ENCODE assay signal across 19 cellular contexts in the genomic region with DNA sequence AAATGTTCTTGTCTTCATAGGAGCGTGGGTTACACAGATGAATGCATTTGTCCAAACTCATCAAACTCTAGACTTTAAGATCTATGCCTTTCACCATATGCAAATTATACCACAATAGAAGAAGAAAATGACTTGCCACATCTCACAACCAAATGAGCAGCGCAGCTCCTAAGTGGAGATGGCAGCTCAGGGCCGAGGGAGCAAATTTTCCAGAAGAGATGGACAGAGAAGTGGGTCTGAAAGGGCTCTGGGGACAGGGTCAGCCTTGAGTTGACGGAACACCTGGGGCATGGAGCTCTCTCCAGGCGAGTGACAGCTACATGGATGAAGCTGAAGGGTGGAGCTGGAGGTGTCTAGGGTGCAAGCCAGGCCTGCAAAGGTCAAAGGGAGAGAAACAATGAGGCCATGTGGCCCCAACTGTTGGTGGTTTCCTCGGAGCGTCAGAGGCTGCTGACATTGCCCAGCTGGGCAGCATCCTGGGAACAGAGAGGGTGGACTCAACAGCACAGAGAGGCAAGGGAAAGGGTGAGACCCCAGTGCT.
DNase-seq lines count a peak whose midpoint lies in the region; ATAC-seq, FAIRE-seq and TF ChIP-seq lines count a peak whose summit lies in the region.
"Had no signal": no experiment of that assay in that cellular context is flagged by ENCODE, and none has a peak within 500 bp of the region (broad histone marks: within the 10 kb centered on the region; RNA-seq: fewer than 3 reads in every experiment).

No MANE protein-coding gene starts in this region.

- no peaks in the 10 kb centered on the region for H3K4me1 Mint-ChIP-seq in CD8-positive, alpha-beta T cell (ENCODE audit: low read depth)
- peaks cover 5% of the 10 kb centered on the region for H3K4me1 Mint-ChIP-seq in neural progenitor cell

- no peak for TF ChIP-seq POLR2A in sigmoid colon (IDR thresholded peaks at IDR 0.05)

- no peak overlapping the region for H2AFZ ChIP-seq in neural progenitor cell (replicated peaks)

- no peaks in the 10 kb centered on the region for H3K27me3 ChIP-seq in CD8-positive, alpha-beta T cell (ENCODE audit: insufficient read depth, low read length)
- H3K27me3 ChIP-seq in neural progenitor cell, result no peaks in the 10 kb centered on the region
- no peaks in the 10 kb centered on the region for H3K27me3 ChIP-seq in sigmoid colon
- H3K27me3 ChIP-seq: esophagus squamous epithelium had no signal

- no peaks in the 10 kb centered on the region for H3K27me3 Mint-ChIP-seq in CD8-positive, alpha-beta T cell (ENCODE audit: low read depth)
- no peaks in the 10 kb centered on the region for H3K27me3 Mint-ChIP-seq in neural progenitor cell (ENCODE audit: insufficient read depth, low read depth)

- H3K79me2 ChIP-seq in neural progenitor cell (ENCODE audit: low read depth), result no peaks in the 10 kb centered on the region

- H4K20me1 ChIP-seq in neural progenitor cell (ENCODE audit: low read depth), result no peaks in the 10 kb centered on the region

- H3F3A ChIP-seq in neural progenitor cell (ENCODE audit: low read depth), result no peaks in the 10 kb centered on the region

- H3K27ac Mint-ChIP-seq in CD8-positive, alpha-beta T cell, result peak overlapping the region; percentile 7
- H3K27ac Mint-ChIP-seq in neural progenitor cell, result no peak overlapping the region

- H3K4me3 ChIP-seq in CD8-positive, alpha-beta T cell (ENCODE audit: low read depth, low read length), result no peak overlapping the region
- H3K4me3 ChIP-seq in neural progenitor cell (no peak overlapping the region), sigmoid colon (no peak overlapping the region)
- H3K4me3 ChIP-seq: esophagus squamous epithelium had no signal

- in situ Hi-C loops in ACHN (cut with HindIII; ENCODE audit: low pct_ligation_motif_present, low pct_unique_long_range_greater_than_20kb, low sequenced_read_pairs), result no loop called here

- no peaks in the 10 kb centered on the region for H3K9me3 ChIP-seq in CD8-positive, alpha-beta T cell (ENCODE audit: low read length)
- H3K9me3 ChIP-seq in neural progenitor cell (ENCODE audit: low read depth), result no peaks in the 10 kb centered on the region
- no peaks in the 10 kb centered on the region for H3K9me3 ChIP-seq in sigmoid colon
- H3K9me3 ChIP-seq: esophagus squamous epithelium had no signal

- H3K9me3 Mint-ChIP-seq in CD8-positive, alpha-beta T cell, result no peaks in the 10 kb centered on the region
- H3K9me3 Mint-ChIP-seq in neural progenitor cell, result peaks cover 2% of the 10 kb centered on the region

- 80 to 90% methylated on average over 7 of the region's 7 CpGs for WGBS in sigmoid colon, 2 donors

- no peak for ATAC-seq in CD8-positive, alpha-beta T cell
- ATAC-seq in HG02678 (IDR thresholded peaks at IDR 0.05; ENCODE audit: unreplicated experiment), result peak; percentile 83
- ATAC-seq in HG03442 (IDR thresholded peaks at IDR 0.05; ENCODE audit: unreplicated experiment), result peak; percentile 91
- ATAC-seq: sciatic nerve had no signal

- intact Hi-C loops in CD8-positive, alpha-beta T cell (cut with DNase I, micrococcal nuclease), result no loop called here
- intact Hi-C loops in sigmoid colon (cut with DNase I), result no loop called here

- peak; percentile 86 for FAIRE-seq in GM19239 (lab: Jason Lieb, UNC)
- FAIRE-seq: bronchial epithelial cell, H54, urothelium cell line had no signal

- POLR2A ChIA-PET in CD8-positive, alpha-beta T cell (lab: Charles Lee), result no interaction called here

- no peak for TF ChIP-seq CTCF in CD8-positive, alpha-beta T cell (IDR thresholded peaks at IDR 0.05)
- TF ChIP-seq CTCF in neural progenitor cell (IDR thresholded peaks at IDR 0.05), result no peak
- no peak for TF ChIP-seq CTCF in sigmoid colon (IDR thresholded peaks at IDR 0.05)
- TF ChIP-seq CTCF in GM10266 (IDR thresholded peaks at IDR 0.05; ENCODE audit: control insufficient read depth, insufficient read depth, low read depth, missing control alignments), result no peak

- no peak overlapping the region for H3K9ac ChIP-seq in neural progenitor cell
- H3K9ac ChIP-seq: KMS-11 had no signal

- no peak for TF ChIP-seq EP300 in sigmoid colon (IDR thresholded peaks at IDR 0.05)

- H3K4me3 Mint-ChIP-seq in CD8-positive, alpha-beta T cell, result no peak overlapping the region
- H3K4me3 Mint-ChIP-seq in neural progenitor cell, result no peak overlapping the region

- CTCF ChIA-PET in CD8-positive, alpha-beta T cell (lab: Charles Lee), result no interaction called here

- H3K36me3 ChIP-seq in CD8-positive, alpha-beta T cell (ENCODE audit: insufficient read depth, low read length), result no peaks in the 10 kb centered on the region
- no peaks in the 10 kb centered on the region for H3K36me3 ChIP-seq in neural progenitor cell
- H3K36me3 ChIP-seq in sigmoid colon, result peaks cover 0 to under 1% (median 0%) of the 10 kb centered on the region in 4 donors

- H3K27ac ChIP-seq in CD8-positive, alpha-beta T cell (ENCODE audit: low read depth, low read length), result no peak overlapping the region
- H3K27ac ChIP-seq in neural progenitor cell, result no peak overlapping the region
- no peak overlapping the region for H3K27ac ChIP-seq in sigmoid colon
- H3K27ac ChIP-seq: esophagus squamous epithelium, KMS-11, RWPE1, VCaP had no signal

- peaks cover 10% of the 10 kb centered on the region for H3K36me3 Mint-ChIP-seq in CD8-positive, alpha-beta T cell
- no peaks in the 10 kb centered on the region for H3K36me3 Mint-ChIP-seq in neural progenitor cell

- DNase-seq in CD8-positive, alpha-beta T cell, result no peak
- peak; percentile 25 for DNase-seq in GM19239 (ENCODE audit: insufficient read length, low spot score)
- no peak for DNase-seq in ACHN
- no peak for DNase-seq in neural progenitor cell (ENCODE audit: low spot score)
- no peak for DNase-seq in sigmoid colon
- DNase-seq in GM10266 (ENCODE audit: extremely low spot score), result no peak
- DNase-seq: activated T-cell treated with anti-CD3 and anti-CD28 coated beads, Interleukin-2, amount 50 U/mL, for 1 hour; EL; esophagus squamous epithelium; NCI-H345 had no signal

- no peaks in the 10 kb centered on the region for H3K4me1 ChIP-seq in CD8-positive, alpha-beta T cell (ENCODE audit: insufficient read depth, low read length)
- peaks cover 3% of the 10 kb centered on the region for H3K4me1 ChIP-seq in neural progenitor cell
- peaks cover 0 to 11% (median 0%) of the 10 kb centered on the region in 4 donors for H3K4me1 ChIP-seq in sigmoid colon

- H3K4me2 ChIP-seq in neural progenitor cell, result no peak overlapping the region
- H3K4me2 ChIP-seq: KMS-11 had no signal
